18 cellular contexts compared by ENCODE assay signal in genomic region chr4:66017671-66018070, GRCh38.
"Had no signal": no experiment of that assay in that cellular context is flagged by ENCODE, and none has a peak within 500 bp of the region (broad histone marks: within the 10 kb centered on the region; RNA-seq: fewer than 3 reads in every experiment).

No MANE protein-coding gene starts in this region.

- H3K27ac ChIP-seq: epithelial cell of prostate, esophagus squamous epithelium, hepatocyte, left ventricle myocardium inferior, lower lobe of right lung, ovary, right atrium auricular region, stomach, thoracic aorta, transverse colon had no signal

- H3K9me3 ChIP-seq: ovary had no signal

- H3K27me3 ChIP-seq: esophagus squamous epithelium, hepatocyte, ovary, right atrium auricular region, stomach, transverse colon had no signal

- ATAC-seq: effector memory CD8-positive, alpha-beta T cell; left cardiac atrium; lower lobe of right lung; natural killer cell had no signal

- H3K4me1 ChIP-seq: esophagus squamous epithelium, left ventricle myocardium inferior, lower lobe of right lung, right atrium auricular region, stomach, transverse colon had no signal

- H3K4me3 ChIP-seq: esophagus squamous epithelium, hepatocyte, left ventricle myocardium inferior, lower lobe of right lung, ovary, right atrium auricular region, stomach, thoracic aorta, transverse colon had no signal

- H3K36me3 ChIP-seq: esophagus squamous epithelium, left ventricle myocardium inferior, lower lobe of right lung, ovary, right atrium auricular region, stomach, thoracic aorta, transverse colon had no signal

- H2AFZ ChIP-seq: hepatocyte had no signal

- DNase-seq: effector memory CD8-positive, alpha-beta T cell; esophagus squamous epithelium; kidney; left cardiac atrium; left ventricle myocardium inferior; lower lobe of right lung; natural killer cell; ovary; small intestine; stimulated activated CD4-positive, alpha-beta T cell treated with anti-CD3 and anti-CD28 coated beads, Interleukin-12 subunit alpha, Interleukin-12 subunit beta, amount 100 ng/mL, for 4 hours; stimulated activated naive CD4-positive, alpha-beta T cell; stomach; substantia nigra; transverse colon had no signal

- H3K4me2 ChIP-seq: hepatocyte had no signal

- H3K79me2 ChIP-seq: hepatocyte had no signal

- FAIRE-seq: kidney, small intestine had no signal
